In the genomic region with DNA sequence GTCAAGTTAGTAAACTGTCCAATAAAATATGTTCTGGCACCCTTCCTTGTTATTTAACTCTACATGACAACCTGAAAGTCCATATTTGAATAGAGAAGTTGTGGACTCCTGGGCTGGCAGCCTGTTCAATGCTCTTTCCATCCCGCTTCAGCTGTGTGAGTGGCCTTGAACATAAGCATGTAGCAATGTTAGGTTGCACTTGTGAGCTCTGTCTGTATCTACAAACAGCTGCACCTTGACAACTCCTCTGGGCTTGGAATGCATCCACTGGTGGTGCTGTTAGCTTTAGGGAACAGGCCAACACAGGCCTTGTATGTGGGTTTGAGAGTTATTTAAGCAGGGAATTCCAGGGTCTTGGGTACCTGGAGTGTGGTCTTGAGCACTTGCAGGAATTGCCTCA, we compare ENCODE assay signal across 10 cellular contexts.
"Had no signal": no experiment of that assay in that cellular context is flagged by ENCODE, and none has a peak within 500 bp of the region (broad histone marks: within the 10 kb centered on the region; RNA-seq: fewer than 3 reads in every experiment).

No MANE protein-coding gene starts in this region.

- H3K36me3 ChIP-seq: HAP-1 had no signal

- H3K4me3 Mint-ChIP-seq: H9, HFFc6 had no signal

- ATAC-seq: HCT116 had no signal

- FAIRE-seq: H1, H54 had no signal

- H3K9ac ChIP-seq: GM23248 had no signal

- H3K27ac Mint-ChIP-seq: H9, HFFc6 had no signal

- H3K4me1 ChIP-seq: HAP-1 had no signal

- H3K4me3 ChIP-seq: GM23248, HAP-1 had no signal

- DNase-seq: GM23248, GOT3, H7, H9, HCEC 1CT, HFFc6 had no signal

- H3K27ac ChIP-seq: GM23248 had no signal

- H2AFZ ChIP-seq: GM23248 had no signal

- H3K9me3 ChIP-seq: HAP-1 had no signal
